ENCODE assay signal across 37 cellular contexts in the genomic region with DNA sequence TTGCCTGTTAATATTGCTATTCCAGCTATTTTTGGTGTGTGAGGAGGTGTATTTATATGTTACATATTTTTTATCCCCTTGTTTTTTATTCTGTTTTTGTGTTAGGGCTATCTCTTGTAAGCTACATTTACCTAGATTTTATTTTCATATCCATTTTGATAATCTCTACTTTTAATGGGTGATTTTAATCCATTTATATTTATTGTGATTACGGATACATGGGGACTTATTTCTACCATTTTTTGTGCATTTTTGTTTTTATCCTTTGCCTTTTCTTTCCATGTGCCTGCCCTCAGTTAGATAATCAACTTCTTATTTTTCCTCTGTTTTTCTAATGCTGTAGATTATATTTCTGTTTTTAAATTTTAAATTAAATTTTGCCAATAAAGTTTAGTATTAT. TPM values are rescaled to one million over a fixed set of nuclear protein-coding genes. Genes with fewer than 3 reads are reported as not detected.
DNase-seq lines count a peak whose midpoint lies in the region; ATAC-seq, FAIRE-seq and TF ChIP-seq lines count a peak whose summit lies in the region.
"Had no signal": no experiment of that assay in that cellular context is flagged by ENCODE, and none has a peak within 500 bp of the region (broad histone marks: within the 10 kb centered on the region; RNA-seq: fewer than 3 reads in every experiment).

No MANE protein-coding gene starts in this region.

- H3K9me3 ChIP-seq in HEK293 (ENCODE audit: control insufficient read depth, insufficient read depth, low read depth, low read length): no peaks in the 10 kb centered on the region
- H3K9me3 ChIP-seq in K562 (replicated peaks; ENCODE audit: control insufficient read depth, insufficient read depth, low read depth, low read length): no peaks in the 10 kb centered on the region
- no peaks in the 10 kb centered on the region for H3K9me3 ChIP-seq in vagina
- H3K9me3 ChIP-seq: BE2C had no signal

- no peak overlapping the region for H3K4me3 ChIP-seq in HEK293 (ENCODE audit: low read depth, low read length)
- no peak overlapping the region for H3K4me3 ChIP-seq in K562
- H3K4me3 ChIP-seq in vagina: no peak overlapping the region
- H3K4me3 ChIP-seq: A549; BLaER1; BLaER1 treated with 17β-estradiol and CSF1 and Interleukin-3, amounts not matched to agents 10 nM and 100 nM had no signal

- TF ChIP-seq POLR2A in K562 (conservative IDR thresholded peaks at IDR 0.05): no peak
- no peak for TF ChIP-seq POLR2A in vagina (IDR thresholded peaks at IDR 0.05)

- H2AFZ ChIP-seq in K562 (ENCODE audit: low read depth, low read length): no peak overlapping the region

- POLR2A ChIA-PET in activated naive CD8-positive, alpha-beta T cell treated with anti-CD3 and anti-CD28 coated beads, Interleukin-2, amount 10 ng/mL, durations not matched to agents 7 days and 5 days (lab: Charles Lee): no interaction called here
- POLR2A ChIA-PET in HEK293 (lab: Yijun Ruan, JAX): no interaction called here
- POLR2A ChIA-PET in K562 (lab: Yijun Ruan, JAX): interaction anchor here (0.8 kb wide), 1 partner anchor 10 kb away, joined by 3 read pairs; no protein-coding TSS in a partner anchor

- H3K36me3 ChIP-seq in HEK293 (ENCODE audit: control insufficient read depth in 2 of 2, insufficient read depth in 1 of 2, low read length in 2 of 2) (peaks cover 0 to 3% of the 10 kb centered on the region in 2 experiments; a peak in 1 of 3 replicates), K562 (ENCODE audit: control insufficient read depth, insufficient read depth, low read length) (peaks cover 6% of the 10 kb centered on the region; the same call in 2 of the 3 replicates), vagina (peaks cover 0 to 7% of the 10 kb centered on the region in 2 donors)
- H3K36me3 ChIP-seq: BE2C had no signal

- no TSS peak for BruUV-seq in K562 (replicated peaks; lab: Mats Ljungman, UMichigan)

- DNase-seq in activated naive CD8-positive, alpha-beta T cell treated with anti-CD3 and anti-CD28 coated beads, Interleukin-2, amount 10 ng/mL, durations not matched to agents 7 days and 5 days: no peak
- DNase-seq in activated naive CD8-positive, alpha-beta T cell treated with anti-CD3 and anti-CD28 coated beads for 36 hours: no peak
- no peak for DNase-seq in K562 (ENCODE audit: extremely low read depth in 1 of 4, low spot score in 3 of 4)
- DNase-seq in vagina (ENCODE audit: extremely low spot score in 2 of 2): no peak
- no peak for DNase-seq in GM10266 (ENCODE audit: extremely low spot score)
- DNase-seq in T-helper 1 cell: no peak
- DNase-seq: 8988T; ACHN; AML-193; BE2C; C1 segment of cervical spinal cord; Caco-2; Calu3; CD4-positive, alpha-beta memory T cell; CD4-positive, alpha-beta T cell; CD4-positive, CD25-positive, alpha-beta regulatory T cell; CD8-positive, alpha-beta memory T cell; CD8-positive, alpha-beta T cell; COR-L47; DMS 273 treated with DMSO at 0.1 percent for 48 hours; DMS153; DMS53; DMS79; DMS79 treated with DMSO at 0.1 percent for 48 hours; DND-41; EL had no signal

- peaks cover 2% of the 10 kb centered on the region for H3K9me3 Mint-ChIP-seq in activated naive CD8-positive, alpha-beta T cell treated with anti-CD3 and anti-CD28 coated beads, Interleukin-2, amount 10 ng/mL, durations not matched to agents 7 days and 5 days
- H3K9me3 Mint-ChIP-seq in activated naive CD8-positive, alpha-beta T cell treated with anti-CD3 and anti-CD28 coated beads for 36 hours: peaks cover 4% of the 10 kb centered on the region

- TF ChIP-seq CTCF in HEK293 (tag by site-specific recombination; IDR thresholded peaks at IDR 0.05) (no peak), K562 (IDR thresholded peaks at IDR 0.05 in 2 of 3, conservative IDR thresholded peaks at IDR 0.05 in 1 of 3; ENCODE audit: insufficient read depth in 2 of 3, low read depth in 1 of 3, low read length in 3 of 3) (no peak), vagina (IDR thresholded peaks at IDR 0.05) (no peak), GM10266 (IDR thresholded peaks at IDR 0.05; ENCODE audit: control insufficient read depth, insufficient read depth, low read depth, missing control alignments) (no peak)

- ATAC-seq in activated naive CD8-positive, alpha-beta T cell treated with anti-CD3 and anti-CD28 coated beads, Interleukin-2, amount 10 ng/mL, durations not matched to agents 7 days and 5 days (ENCODE audit: low read depth): no peak
- no peak for ATAC-seq in K562
- ATAC-seq: A549; CD8-positive, alpha-beta T cell had no signal

- WGBS in K562 (ENCODE audit: insufficient coverage, low coverage, missing lambda C conversion rate): 67% methylated on average over 1 of the region's 1 CpG

- no peak overlapping the region for H3K4me3 Mint-ChIP-seq in activated naive CD8-positive, alpha-beta T cell treated with anti-CD3 and anti-CD28 coated beads, Interleukin-2, amount 10 ng/mL, durations not matched to agents 7 days and 5 days
- H3K4me3 Mint-ChIP-seq in activated naive CD8-positive, alpha-beta T cell treated with anti-CD3 and anti-CD28 coated beads for 36 hours: no peak overlapping the region
- H3K4me3 Mint-ChIP-seq: B cell; CD14-positive monocyte; CD4-positive, alpha-beta memory T cell; CD4-positive, alpha-beta T cell; CD4-positive, CD25-positive, alpha-beta regulatory T cell; CD8-positive, alpha-beta memory T cell; CD8-positive, alpha-beta T cell had no signal

- H3K4me2 ChIP-seq in K562 (ENCODE audit: insufficient read depth, low read length): no peak overlapping the region
- H3K4me2 ChIP-seq: A549; BLaER1; BLaER1 treated with 17β-estradiol and CSF1 and Interleukin-3, amounts not matched to agents 10 nM and 100 nM had no signal

- FAIRE-seq in G401.6 (lab: Jason Lieb, UNC) (peak; percentile 17), K562 (lab: Jason Lieb, UNC) (no peak)
- FAIRE-seq: A204.1, A549, D721Med had no signal

- CTCF ChIA-PET in HEK293 (lab: Yijun Ruan, JAX) (interaction anchor here (1.7 kb wide), 1 partner anchor 18 kb away, joined by 4 read pairs; no protein-coding TSS in a partner anchor), K562 (lab: Yijun Ruan, JAX; ENCODE audit: low intra/inter-chr PET ratio) (no interaction called here)

- H3K27ac ChIP-seq in HEK293 (ENCODE audit: extremely low read depth, low read depth, low read length): no peak overlapping the region
- no peak overlapping the region for H3K27ac ChIP-seq in K562 (ENCODE audit: extremely low read depth, low read depth, low read length)
- H3K27ac ChIP-seq in vagina: no peak overlapping the region
- H3K27ac ChIP-seq: 22Rv1; A549; BLaER1; BLaER1 treated with 17β-estradiol and CSF1 and Interleukin-3, amounts not matched to agents 10 nM and 100 nM; C4-2B had no signal

- H4K20me1 ChIP-seq in K562 (replicated peaks; ENCODE audit: control insufficient read depth, insufficient read depth, low read length): no peaks in the 10 kb centered on the region; the same call in 1 of the 2 replicates
- H4K20me1 ChIP-seq: BLaER1; BLaER1 treated with 17β-estradiol and CSF1 and Interleukin-3, amounts not matched to agents 10 nM and 100 nM had no signal

- H3K9me1 ChIP-seq in K562 (ENCODE audit: control insufficient read depth, insufficient read depth, low read length): no peaks in the 10 kb centered on the region

- no peaks in the 10 kb centered on the region for H3K27me3 Mint-ChIP-seq in activated naive CD8-positive, alpha-beta T cell treated with anti-CD3 and anti-CD28 coated beads, Interleukin-2, amount 10 ng/mL, durations not matched to agents 7 days and 5 days
- no peaks in the 10 kb centered on the region for H3K27me3 Mint-ChIP-seq in activated naive CD8-positive, alpha-beta T cell treated with anti-CD3 and anti-CD28 coated beads for 36 hours
- H3K27me3 Mint-ChIP-seq: B cell; CD4-positive, alpha-beta memory T cell; CD4-positive, alpha-beta T cell; CD4-positive, CD25-positive, alpha-beta regulatory T cell; CD8-positive, alpha-beta memory T cell had no signal

- H3K36me3 Mint-ChIP-seq in activated naive CD8-positive, alpha-beta T cell treated with anti-CD3 and anti-CD28 coated beads, Interleukin-2, amount 10 ng/mL, durations not matched to agents 7 days and 5 days: peaks cover 23% of the 10 kb centered on the region
- H3K36me3 Mint-ChIP-seq in activated naive CD8-positive, alpha-beta T cell treated with anti-CD3 and anti-CD28 coated beads for 36 hours: peaks cover 24% of the 10 kb centered on the region

- H3K4me1 ChIP-seq in HEK293 (ENCODE audit: control insufficient read depth, insufficient read depth, low read length) (no peaks in the 10 kb centered on the region), K562 (replicated peaks in 1 of 2; ENCODE audit: control insufficient read depth in 2 of 2, insufficient read depth in 2 of 2, low read length in 2 of 2) (peaks cover 0 to 3% of the 10 kb centered on the region in 2 experiments; a peak in 1 of 5 replicates), vagina (peaks cover 9% of the 10 kb centered on the region)
- H3K4me1 ChIP-seq: A549; BE2C; BLaER1; BLaER1 treated with 17β-estradiol and CSF1 and Interleukin-3, amounts not matched to agents 10 nM and 100 nM; Caco-2 had no signal

- H3K27ac Mint-ChIP-seq in activated naive CD8-positive, alpha-beta T cell treated with anti-CD3 and anti-CD28 coated beads, Interleukin-2, amount 10 ng/mL, durations not matched to agents 7 days and 5 days: peak overlapping the region; percentile 19
- H3K27ac Mint-ChIP-seq in activated naive CD8-positive, alpha-beta T cell treated with anti-CD3 and anti-CD28 coated beads for 36 hours: no peak overlapping the region
- H3K27ac Mint-ChIP-seq: B cell; CD14-positive monocyte; CD4-positive, alpha-beta memory T cell; CD4-positive, alpha-beta T cell; CD4-positive, CD25-positive, alpha-beta regulatory T cell; CD8-positive, alpha-beta memory T cell; CD8-positive, alpha-beta T cell had no signal

- no peak overlapping the region for H3K9ac ChIP-seq in K562 (ENCODE audit: insufficient read depth in 1 of 2, low read depth in 2 of 2, low read length in 2 of 2)
- H3K9ac ChIP-seq: BLaER1; BLaER1 treated with 17β-estradiol and CSF1 and Interleukin-3, amounts not matched to agents 10 nM and 100 nM had no signal

- peaks cover 5% of the 10 kb centered on the region for H3K4me1 Mint-ChIP-seq in activated naive CD8-positive, alpha-beta T cell treated with anti-CD3 and anti-CD28 coated beads, Interleukin-2, amount 10 ng/mL, durations not matched to agents 7 days and 5 days
- peaks cover 33% of the 10 kb centered on the region for H3K4me1 Mint-ChIP-seq in activated naive CD8-positive, alpha-beta T cell treated with anti-CD3 and anti-CD28 coated beads for 36 hours
- H3K4me1 Mint-ChIP-seq: CD14-positive monocyte had no signal

- TF ChIP-seq RAD21 in K562 (CRISPR knock-in tag; conservative IDR thresholded peaks at IDR 0.05 in 1 of 2, IDR thresholded peaks at IDR 0.05 in 1 of 2): no peak

- no peaks in the 10 kb centered on the region for H3K27me3 ChIP-seq in K562 (ENCODE audit: control insufficient read depth in 2 of 2, insufficient read depth in 2 of 2, low read length in 2 of 2)
- no peaks in the 10 kb centered on the region for H3K27me3 ChIP-seq in vagina
- H3K27me3 ChIP-seq: BE2C; BLaER1; BLaER1 treated with 17β-estradiol and CSF1 and Interleukin-3, amounts not matched to agents 10 nM and 100 nM had no signal

- H3K79me2 ChIP-seq in K562 (ENCODE audit: control insufficient read depth, insufficient read depth, low read length): peaks cover 25% of the 10 kb centered on the region; the same call in 2 of the 3 replicates

- no peak for TF ChIP-seq EP300 in K562 (IDR thresholded peaks at IDR 0.05; ENCODE audit: low read length)

- in situ Hi-C loops in K562 (cut with MboI): loop anchor here (25.0 kb wide), 1 partner anchor 293 kb away; no protein-coding TSS in a partner anchor

- intact Hi-C loops in K562 (cut with micrococcal nuclease) (no loop called here), vagina (cut with DNase I) (no loop called here)

RNA-seq across cellular contexts. Expression of gene PDHX, which starts 28.3 kb away (rescaled TPM):
- 10 to 100 TPM; 31.4 to 37.1 TPM for total RNA-seq in activated naive CD8-positive, alpha-beta T cell treated with anti-CD3 and anti-CD28 coated beads, Interleukin-2, amount 10 ng/mL, durations not matched to agents 7 days and 5 days
- total RNA-seq in activated naive CD8-positive, alpha-beta T cell treated with anti-CD3 and anti-CD28 coated beads for 36 hours: 10 to 100 TPM; 45.3 to 46.9 TPM
- total RNA-seq in K562 (2011; cell fraction: chromatin; rRNA removed; ENCODE audit: low replicate concordance): 20.9 and 58.2 TPM in 2 replicates
- 10.5 and 13.6 TPM in 2 replicates for total RNA-seq in K562 (2011; cell fraction: nucleolus; rRNA removed)
- 13.7 and 14.1 TPM in 2 replicates for total RNA-seq in K562 (2011; cell fraction: nucleoplasm; rRNA removed)
- total RNA-seq in K562 (2014; rRNA removed) (23.7 and 28.4 TPM in 2 replicates), K562 (2014; rRNA removed; fragmentation: Illumina TruSeq; extraction: Trizol) (41.3 and 47.6 TPM in 2 replicates), K562 (2015; rRNA removed; fragmentation: Illumina TruSeq; extraction: Trizol) (38.5 and 38.9 TPM in 2 replicates), K562 (2021) (35.0 and 41.3 TPM in 2 replicates), vagina (15.0 TPM)
- polyA plus RNA-seq in K562 (2011; rRNA removed) (27.5 and 32.9 TPM in 2 replicates), K562 (2014; fragmentation: Illumina TruSeq; extraction: Trizol) (37.9 and 43.5 TPM in 2 replicates), K562 (2014; fragmentation: Nextera tagmentation; extraction: Ambion mirVana) (10 to 100 TPM; 20.8 to 31.2 TPM), K562 (2014; rRNA removed) (21.6 and 24.0 TPM in 2 replicates)
- 14.9 and 23.2 TPM in 2 replicates for polyA plus RNA-seq in K562 (2011; cell fraction: cytosol; rRNA removed)
- 16.6 and 20.2 TPM in 2 replicates for polyA plus RNA-seq in K562 (2011; cell fraction: nucleus; rRNA removed)
- 25.6 and 31.6 TPM in 2 replicates for polyA plus RNA-seq in K562 (2012)
- 54.1 and 64.9 TPM in 2 replicates for polyA minus RNA-seq in K562 (2011; rRNA and poly(A)+ RNA removed)
- polyA minus RNA-seq in K562 (2011; cell fraction: cytosol; rRNA and poly(A)+ RNA removed): 20.7 and 24.3 TPM in 2 replicates
- 20.5 and 32.1 TPM in 2 replicates for polyA minus RNA-seq in K562 (2011; cell fraction: nucleus; rRNA and poly(A)+ RNA removed)

RNA-seq across cellular contexts. Expression of gene APIP, which starts 28.5 kb away (rescaled TPM):
- 10 to 100 TPM; 25.7 to 29.4 TPM for total RNA-seq in activated naive CD8-positive, alpha-beta T cell treated with anti-CD3 and anti-CD28 coated beads, Interleukin-2, amount 10 ng/mL, durations not matched to agents 7 days and 5 days
- 10 to 100 TPM; 38.3 to 39.5 TPM for total RNA-seq in activated naive CD8-positive, alpha-beta T cell treated with anti-CD3 and anti-CD28 coated beads for 36 hours
- total RNA-seq in K562 (2011; cell fraction: chromatin; rRNA removed; ENCODE audit: low replicate concordance): 4.8 and 13.9 TPM in 2 replicates
- total RNA-seq in K562 (2011; cell fraction: nucleolus; rRNA removed): 3.8 and 5.9 TPM in 2 replicates
- total RNA-seq in K562 (2011; cell fraction: nucleoplasm; rRNA removed): 8.6 and 9.2 TPM in 2 replicates
- 49.8 and 63.7 TPM in 2 replicates for total RNA-seq in K562 (2014; rRNA removed)
- 91.4 and 96.8 TPM in 2 replicates for total RNA-seq in K562 (2014; rRNA removed; fragmentation: Illumina TruSeq; extraction: Trizol)
- 79.7 and 92.2 TPM in 2 replicates for total RNA-seq in K562 (2015; rRNA removed; fragmentation: Illumina TruSeq; extraction: Trizol)
- 63.8 and 67.4 TPM in 2 replicates for total RNA-seq in K562 (2021)
- polyA plus RNA-seq in K562 (2011; rRNA removed): 49.5 and 65.7 TPM in 2 replicates
- polyA plus RNA-seq in K562 (2011; cell fraction: cytosol; rRNA removed): 15.0 and 31.1 TPM in 2 replicates
- polyA plus RNA-seq in K562 (2011; cell fraction: nucleus; rRNA removed): 15.0 and 26.2 TPM in 2 replicates
- polyA plus RNA-seq in K562 (2012): 53.1 and 71.4 TPM in 2 replicates
- polyA plus RNA-seq in K562 (2014; fragmentation: Illumina TruSeq; extraction: Trizol): 66.0 and 76.7 TPM in 2 replicates
- polyA plus RNA-seq in K562 (2014; fragmentation: Nextera tagmentation; extraction: Ambion mirVana): 100 to 1,000 TPM; 100 to 110 TPM
- 80.3 and 82.8 TPM in 2 replicates for polyA plus RNA-seq in K562 (2014; rRNA removed)
- 32.2 and 38.1 TPM in 2 replicates for polyA minus RNA-seq in K562 (2011; rRNA and poly(A)+ RNA removed)
- polyA minus RNA-seq in K562 (2011; cell fraction: cytosol; rRNA and poly(A)+ RNA removed): 21.0 and 22.5 TPM in 2 replicates
- polyA minus RNA-seq in K562 (2011; cell fraction: nucleus; rRNA and poly(A)+ RNA removed): 4.8 and 8.4 TPM in 2 replicates
- 14.7 TPM for total RNA-seq in vagina
